13 cellular contexts compared by ENCODE assay signal in the genomic region with DNA sequence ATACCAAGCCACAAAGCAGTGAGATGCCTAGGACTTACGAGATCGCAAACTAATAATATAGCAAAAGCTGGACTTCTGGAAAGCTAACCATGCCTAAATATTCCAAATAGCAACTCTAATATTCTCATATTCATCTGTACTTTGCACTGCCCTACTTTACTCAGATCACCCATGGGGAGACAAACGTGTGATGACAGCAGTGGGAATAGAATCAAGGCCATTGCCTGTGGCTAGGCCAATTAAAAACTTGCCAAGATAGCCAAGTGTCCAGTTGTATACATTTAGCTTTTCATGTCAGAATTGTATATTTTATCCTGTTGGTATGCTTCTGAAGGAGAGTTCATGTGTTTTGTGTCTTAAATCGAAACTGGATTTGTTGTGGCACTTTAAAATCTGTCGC. TPM values are rescaled to one million over a fixed set of nuclear protein-coding genes. Genes with fewer than 3 reads are reported as not detected.
A peak's percentile ranks its signal among the peaks of the same experiment; 100 is the strongest.
DNase-seq lines count a peak whose midpoint lies in the region; ATAC-seq and TF ChIP-seq lines count a peak whose summit lies in the region.
"Had no signal": no experiment of that assay in that cellular context is flagged by ENCODE, and none has a peak within 500 bp of the region (broad histone marks: within the 10 kb centered on the region; RNA-seq: fewer than 3 reads in every experiment).

No MANE protein-coding gene starts in this region.

- DNase-seq in CD4-positive, CD25-positive, alpha-beta regulatory T cell, result no peak
- DNase-seq in endothelial cell (ENCODE audit: low spot score), result no peak
- no peak for DNase-seq in progenitor cell of endocrine pancreas (ENCODE audit: low spot score, unreplicated experiment)
- no peak for DNase-seq in NCI-H2227 treated with DMSO at 0.1 percent for 48 hours (lab: John Stamatoyannopoulos, UW)
- DNase-seq in psoas muscle, result no peak
- DNase-seq in A673 (ENCODE audit: low spot score), result no peak
- DNase-seq: activated CD4-positive, CD25-positive, alpha-beta regulatory T cell treated with anti-CD3 and anti-CD28 coated beads, Interleukin-2, amount 50 U/mL, for 72 hours had no signal

- H3K4me3 ChIP-seq in CD4-positive, CD25-positive, alpha-beta regulatory T cell (ENCODE audit: low read depth, low read length), result no peak overlapping the region
- H3K4me3 ChIP-seq in OCI-LY1 (ENCODE audit: low read depth, low read length, poor library complexity, severe bottlenecking), result no peak overlapping the region
- H3K4me3 ChIP-seq in psoas muscle, result no peak overlapping the region
- H3K4me3 ChIP-seq in A673 (ENCODE audit: low read depth, low read length, poor library complexity, severe bottlenecking), result no peak overlapping the region

- H3K79me2 ChIP-seq in OCI-LY1 (ENCODE audit: insufficient read depth, low read length), result 0 out of 2 replicates have a peak, but pooled peaks cover 5% of the 10 kb centered on the region
- H3K79me2 ChIP-seq: parathyroid adenoma had no signal

- POLR2A ChIA-PET in A673 (lab: Charles Lee; ENCODE audit: low non-redundant PET), result no interaction called here

- no peak overlapping the region for H3K4me2 ChIP-seq in OCI-LY1 (ENCODE audit: low read length)

- H3K36me3 Mint-ChIP-seq in CD4-positive, CD25-positive, alpha-beta regulatory T cell, result no peaks in the 10 kb centered on the region
- H3K36me3 Mint-ChIP-seq in endothelial cell (ENCODE audit: low read depth, unreplicated experiment) (peaks cover 4% of the 10 kb centered on the region), progenitor cell of endocrine pancreas (ENCODE audit: insufficient read depth) (no peaks in the 10 kb centered on the region)

- peak overlapping the region; percentile 35 to 97 (median 94) for H3K4me3 Mint-ChIP-seq in CD4-positive, CD25-positive, alpha-beta regulatory T cell
- H3K4me3 Mint-ChIP-seq in endothelial cell (ENCODE audit: unreplicated experiment), result peak overlapping the region; percentile 93
- H3K4me3 Mint-ChIP-seq in progenitor cell of endocrine pancreas (ENCODE audit: low read depth), result peak overlapping the region; percentile 7

- H3K4me1 ChIP-seq in CD4-positive, CD25-positive, alpha-beta regulatory T cell (ENCODE audit: control insufficient read depth, insufficient read depth, low read length, poor library complexity, severe bottlenecking), result peaks cover 11% of the 10 kb centered on the region
- H3K4me1 ChIP-seq in OCI-LY1 (ENCODE audit: insufficient read depth, low read length, severe bottlenecking), result peaks cover 38% of the 10 kb centered on the region
- peaks cover 10% of the 10 kb centered on the region for H3K4me1 ChIP-seq in psoas muscle
- H3K4me1 ChIP-seq in A673 (ENCODE audit: insufficient read depth, low read length, poor library complexity, severe bottlenecking), result peaks cover 18% of the 10 kb centered on the region
- H3K4me1 ChIP-seq: parathyroid adenoma had no signal

- H4K20me1 ChIP-seq in OCI-LY1 (ENCODE audit: insufficient read depth, low read length), result no peaks in the 10 kb centered on the region

- H3K4me1 Mint-ChIP-seq in CD4-positive, CD25-positive, alpha-beta regulatory T cell, result peaks cover 19 to 31% (median 24%) of the 10 kb centered on the region in 4 donors
- H3K4me1 Mint-ChIP-seq in endothelial cell (ENCODE audit: unreplicated experiment) (peaks cover 54% of the 10 kb centered on the region), progenitor cell of endocrine pancreas (ENCODE audit: low read depth) (peaks cover 20% of the 10 kb centered on the region)

- intact Hi-C loops in psoas muscle (cut with DNase I), result loop anchor here in 1 of 2 donors (10.0 kb wide), 1 partner anchor 91 kb away; no protein-coding TSS in a partner anchor
- intact Hi-C loops in A673 (cut with micrococcal nuclease; ENCODE audit: unreplicated experiment), result no loop called here

- H3K27me3 ChIP-seq in CD4-positive, CD25-positive, alpha-beta regulatory T cell (ENCODE audit: control insufficient read depth, insufficient read depth, low read length), result no peaks in the 10 kb centered on the region
- no peaks in the 10 kb centered on the region for H3K27me3 ChIP-seq in OCI-LY1 (ENCODE audit: insufficient read depth, low read length)
- no peaks in the 10 kb centered on the region for H3K27me3 ChIP-seq in psoas muscle (ENCODE audit: insufficient read depth in 3 of 3, low read length in 2 of 3)
- H3K27me3 ChIP-seq in A673 (replicated peaks; ENCODE audit: insufficient read depth, low read depth, low read length, poor library complexity), result no peaks in the 10 kb centered on the region

- H3K9me3 ChIP-seq in CD4-positive, CD25-positive, alpha-beta regulatory T cell (ENCODE audit: control insufficient read depth in 2 of 2, low read length in 2 of 2), result no peaks in the 10 kb centered on the region
- no peaks in the 10 kb centered on the region for H3K9me3 ChIP-seq in OCI-LY1 (ENCODE audit: low read length)
- H3K9me3 ChIP-seq in psoas muscle, result no peaks in the 10 kb centered on the region
- no peaks in the 10 kb centered on the region for H3K9me3 ChIP-seq in A673 (ENCODE audit: low read depth, low read length, poor library complexity, severe bottlenecking)

- H2AFZ ChIP-seq in OCI-LY1 (ENCODE audit: low read length), result peak overlapping the region; percentile 9; the same call in 1 of the 2 replicates

- no peak overlapping the region for H3K27ac ChIP-seq in CD4-positive, CD25-positive, alpha-beta regulatory T cell (ENCODE audit: insufficient read depth, low read length, poor library complexity, severe bottlenecking)
- H3K27ac ChIP-seq in OCI-LY1 (ENCODE audit: low read depth, low read length, poor library complexity, severe bottlenecking) (peak overlapping the region; percentile 48), psoas muscle (no peak overlapping the region), A673 (ENCODE audit: low read depth, low read length, poor library complexity, severe bottlenecking) (no peak overlapping the region)
- H3K27ac ChIP-seq: parathyroid adenoma had no signal

- peaks cover 0 to 1% (median 0%) of the 10 kb centered on the region in 7 donors for H3K9me3 Mint-ChIP-seq in CD4-positive, CD25-positive, alpha-beta regulatory T cell
- no peaks in the 10 kb centered on the region for H3K9me3 Mint-ChIP-seq in endothelial cell (ENCODE audit: unreplicated experiment)
- H3K9me3 Mint-ChIP-seq in progenitor cell of endocrine pancreas (ENCODE audit: low read depth), result no peaks in the 10 kb centered on the region

- no peaks in the 10 kb centered on the region for H3F3A ChIP-seq in OCI-LY1 (ENCODE audit: insufficient read depth, low read length)

- H3K9ac ChIP-seq in OCI-LY1 (ENCODE audit: low read length), result no peak overlapping the region
- H3K9ac ChIP-seq: parathyroid adenoma had no signal

- H3K9me2 ChIP-seq in OCI-LY1 (ENCODE audit: low read depth, low read length), result no peaks in the 10 kb centered on the region

- BruUV-seq in A673 (replicated peaks; lab: Mats Ljungman, UMichigan), result no TSS peak

- 76 to 81% (median 76%) methylated on average over 5 of the region's 5 CpGs for WGBS in psoas muscle, 3 donors

- ATAC-seq in CD4-positive, CD25-positive, alpha-beta regulatory T cell (ENCODE audit: low read depth in 2 of 2), result no peak
- ATAC-seq in HG03280 (IDR thresholded peaks at IDR 0.05; ENCODE audit: unreplicated experiment), result no peak
- ATAC-seq in psoas muscle, result no peak

- CTCF ChIA-PET in A673 (lab: Charles Lee), result no interaction called here

- TF ChIP-seq CTCF in OCI-LY1 (IDR thresholded peaks at IDR 0.05; ENCODE audit: low read length) (no peak), endothelial cell (IDR thresholded peaks at IDR 0.05; ENCODE audit: unreplicated experiment) (no peak), progenitor cell of endocrine pancreas (IDR thresholded peaks at IDR 0.05; ENCODE audit: unreplicated experiment) (no peak), psoas muscle (IDR thresholded peaks at IDR 0.05) (no peak), A673 (conservative IDR thresholded peaks at IDR 0.05; ENCODE audit: low read depth, low read length) (no peak)

- H3K27me3 Mint-ChIP-seq in CD4-positive, CD25-positive, alpha-beta regulatory T cell, result peaks cover 11% of the 10 kb centered on the region
- peaks cover 15% of the 10 kb centered on the region for H3K27me3 Mint-ChIP-seq in endothelial cell (ENCODE audit: unreplicated experiment)
- peaks cover 3% of the 10 kb centered on the region for H3K27me3 Mint-ChIP-seq in progenitor cell of endocrine pancreas

- no peak overlapping the region for H3K27ac Mint-ChIP-seq in CD4-positive, CD25-positive, alpha-beta regulatory T cell
- peak overlapping the region; percentile 95 for H3K27ac Mint-ChIP-seq in endothelial cell (ENCODE audit: unreplicated experiment)
- no peak overlapping the region for H3K27ac Mint-ChIP-seq in progenitor cell of endocrine pancreas

- H3K36me3 ChIP-seq in CD4-positive, CD25-positive, alpha-beta regulatory T cell (ENCODE audit: control insufficient read depth, insufficient read depth, low read length), result no peaks in the 10 kb centered on the region
- no peaks in the 10 kb centered on the region for H3K36me3 ChIP-seq in OCI-LY1 (ENCODE audit: insufficient read depth, low read length)
- H3K36me3 ChIP-seq in psoas muscle (ENCODE audit: insufficient read depth in 1 of 2, low read depth in 1 of 2), result no peaks in the 10 kb centered on the region
- H3K36me3 ChIP-seq in A673 (ENCODE audit: insufficient read depth, low read length, poor library complexity, severe bottlenecking), result no peaks in the 10 kb centered on the region

RNA-seq across cellular contexts. Expression of gene CEP126, which starts 1.2 kb away (rescaled TPM):
- 0.64 TPM for total RNA-seq in CD4-positive, CD25-positive, alpha-beta regulatory T cell
- under 1 TPM; 0.13 to 0.43 (median 0.42) TPM for polyA plus RNA-seq in CD4-positive, CD25-positive, alpha-beta regulatory T cell
- 9.4 TPM for total RNA-seq in endothelial cell (ENCODE audit: unreplicated experiment)
- 2.1 and 2.6 TPM in 2 replicates for total RNA-seq in progenitor cell of endocrine pancreas
- 1 to 10 TPM in 1 of 4 donors, under 1 TPM in 3; 0.46 to 1.2 (median 0.52) TPM for total RNA-seq in psoas muscle
- under 1 TPM; 0.12 to 0.34 (median 0.21) TPM for polyA plus RNA-seq in psoas muscle
- total RNA-seq in A673 (2021), result 2.3 and 3.1 TPM in 2 replicates

RNA-seq across cellular contexts. Expression of gene ANGPTL5, which starts 2.7 kb away (rescaled TPM):
- not detected for total RNA-seq in CD4-positive, CD25-positive, alpha-beta regulatory T cell
- polyA plus RNA-seq in CD4-positive, CD25-positive, alpha-beta regulatory T cell, result under 1 TPM in 1 of 4 donors, not detected in 3; 0.07 TPM
- total RNA-seq in endothelial cell (ENCODE audit: unreplicated experiment) (not detected), progenitor cell of endocrine pancreas (not detected in 2 replicates), psoas muscle (under 1 TPM in 3 of 4 donors, not detected in 1; 0.12 to 0.21 (median 0.15) TPM), A673 (2021) (not detected in 2 replicates)
- under 1 TPM; 0.03 to 0.17 (median 0.16) TPM for polyA plus RNA-seq in psoas muscle
- total RNA-seq: dermis microvascular lymphatic vessel endothelial cell, HT1080, ureter had no signal

Comparison
In these comparisons a context has a peak if more than half of its experiments do, and no peak if none do; other contexts are left out.
1. H3K4me3 Mint-ChIP-seq: peak in every context shown above with its lines; median percentile 94 in CD4-positive, CD25-positive, alpha-beta regulatory T cell; 93 in endothelial cell; 7 in progenitor cell of endocrine pancreas.